Comparison of ENCODE assay signal across 8 cellular contexts in genomic region chr2:37323770-37324535, GRCh38. TPM values are rescaled to one million over a fixed set of nuclear protein-coding genes. Genes with fewer than 3 reads are reported as not detected.
DNase-seq lines count a peak whose midpoint lies in the region; ATAC-seq and TF ChIP-seq lines count a peak whose summit lies in the region.

No MANE protein-coding gene starts in this region.

- H3K4me1 ChIP-seq in prostate gland (replicated peaks), result no peaks in the 10 kb centered on the region

- peaks cover 5% of the 10 kb centered on the region for H3K27me3 Mint-ChIP-seq in activated naive CD4-positive, alpha-beta T cell treated with anti-CD3 and anti-CD28 coated beads, Interleukin-2, amount 50 U/mL, for 24 hours

- H3K9me3 ChIP-seq in prostate gland, result no peaks in the 10 kb centered on the region

- WGBS in prostate gland, result under 1% methylated on average over 47 of the region's 62 CpGs

- peak overlapping the region; percentile 98 for H3K27ac Mint-ChIP-seq in activated naive CD4-positive, alpha-beta T cell treated with anti-CD3 and anti-CD28 coated beads, Interleukin-2, amount 50 U/mL, for 24 hours

- H3K4me3 Mint-ChIP-seq in activated naive CD4-positive, alpha-beta T cell treated with anti-CD3 and anti-CD28 coated beads, Interleukin-2, amount 50 U/mL, for 24 hours, result peak overlapping the region; percentile 95

- no peaks in the 10 kb centered on the region for H3K36me3 ChIP-seq in prostate gland

- TF ChIP-seq POLR2A in prostate gland (IDR thresholded peaks at IDR 0.05), result peak; percentile 19

- peak overlapping the region; percentile 78 to 86 for H3K4me3 ChIP-seq in prostate gland

- H3K4me1 Mint-ChIP-seq in activated naive CD4-positive, alpha-beta T cell treated with anti-CD3 and anti-CD28 coated beads, Interleukin-2, amount 50 U/mL, for 24 hours, result peaks cover 55% of the 10 kb centered on the region

- peaks cover 11% of the 10 kb centered on the region for H3K36me3 Mint-ChIP-seq in activated naive CD4-positive, alpha-beta T cell treated with anti-CD3 and anti-CD28 coated beads, Interleukin-2, amount 50 U/mL, for 24 hours

- intact Hi-C loops in left cardiac atrium (cut with DNase I) (no loop called here), prostate gland (cut with DNase I) (no loop called here)

- peak; percentile 34 for ATAC-seq in GM18511 (IDR thresholded peaks at IDR 0.05; ENCODE audit: unreplicated experiment)
- ATAC-seq in HG03045 (IDR thresholded peaks at IDR 0.05; ENCODE audit: unreplicated experiment), result peak; percentile 16
- ATAC-seq in left cardiac atrium, result peak; percentile 35 to 54

- peak; percentile 49 for DNase-seq in A172 (ENCODE audit: low spot score)
- DNase-seq in RKO (ENCODE audit: low spot score), result peak; percentile 40
- DNase-seq in left cardiac atrium, result peak; percentile 55
- DNase-seq in prostate gland (ENCODE audit: low spot score), result peak; percentile 46
- DNase-seq in epidermal melanocyte (ENCODE audit: insufficient read length, low spot score), result no peak

- no peaks in the 10 kb centered on the region for H3K9me3 Mint-ChIP-seq in activated naive CD4-positive, alpha-beta T cell treated with anti-CD3 and anti-CD28 coated beads, Interleukin-2, amount 50 U/mL, for 24 hours

- peak overlapping the region; percentile 84 to 87 for H3K27ac ChIP-seq in prostate gland

- H3K27me3 ChIP-seq in prostate gland (replicated peaks; ENCODE audit: insufficient read depth), result no peaks in the 10 kb centered on the region

- no peak for TF ChIP-seq CTCF in prostate gland (IDR thresholded peaks at IDR 0.05)

RNA-seq across cellular contexts. Expression of gene PRKD3, which starts 0.7 kb away (rescaled TPM):
- 59.8 and 63.5 TPM in 2 replicates for total RNA-seq in A172 (2014; rRNA removed; shearing (Covaris generic))
- total RNA-seq in left cardiac atrium, result 10 to 100 TPM; 15.9 to 21.0 TPM
- 10 to 100 TPM; 20.3 to 41.4 TPM for total RNA-seq in prostate gland

RNA-seq across cellular contexts. Expression of gene QPCT, which starts 20.5 kb away (rescaled TPM):
- total RNA-seq in A172 (2014; rRNA removed; shearing (Covaris generic)), result 18.4 and 21.6 TPM in 2 replicates
- total RNA-seq in left cardiac atrium (1 to 10 TPM; 1.4 to 2.5 TPM), prostate gland (10 to 100 TPM in 1 of 2 donors, 1 to 10 TPM in 1; 5.3 to 11.7 TPM)
